ENCODE assay signal across 12 cellular contexts in the genomic region with DNA sequence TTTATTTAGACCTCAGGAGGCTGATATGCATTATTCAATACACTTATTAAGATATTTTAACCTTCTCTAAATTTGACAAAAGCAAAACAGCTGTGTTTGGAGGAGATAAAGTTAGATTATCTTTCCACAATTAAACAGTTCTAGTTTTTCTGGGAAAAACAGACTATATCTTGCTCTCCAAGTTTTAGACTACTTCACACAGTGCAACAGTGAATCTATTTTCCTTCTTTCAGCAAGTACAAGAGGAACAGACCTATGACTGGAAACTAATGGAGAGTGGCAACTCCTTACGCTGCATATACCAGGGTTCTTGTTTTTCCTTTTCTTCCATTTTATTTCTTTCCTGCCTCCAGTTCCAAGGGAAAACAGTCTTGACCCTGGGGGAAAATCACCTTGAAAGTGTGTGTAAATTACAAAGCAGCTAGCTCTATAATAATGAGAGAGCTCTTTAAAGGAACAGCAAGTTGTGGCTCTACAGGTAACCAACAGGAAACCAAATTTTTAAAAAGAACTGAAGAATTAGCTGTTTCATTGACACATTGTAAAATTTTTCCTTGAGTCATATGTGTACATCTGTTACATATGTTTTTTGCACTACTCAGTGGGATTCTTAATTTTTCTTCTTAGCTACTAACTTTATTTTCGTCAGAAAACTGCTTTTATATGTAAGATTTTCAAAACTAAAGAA.
"Had no signal": no experiment of that assay in that cellular context is flagged by ENCODE, and none has a peak within 500 bp of the region (broad histone marks: within the 10 kb centered on the region; RNA-seq: fewer than 3 reads in every experiment).

No MANE protein-coding gene starts in this region.

- H3K4me3 ChIP-seq: hepatocyte, neural progenitor cell, pancreas had no signal

- H3K9me3 ChIP-seq: pancreas had no signal

- H3K27me3 ChIP-seq: hepatocyte, neural progenitor cell, pancreas had no signal

- H3K9me3 Mint-ChIP-seq: activated naive CD4-positive, alpha-beta T cell treated with anti-CD3 and anti-CD28 coated beads, Interleukin-2, amount 50 U/mL, for 24 hours; neural progenitor cell had no signal

- DNase-seq: activated CD4-positive, alpha-beta T cell treated with anti-CD3 and anti-CD28 coated beads for 4 hours; activated effector memory CD4-positive, alpha-beta T cell treated with Interleukin-2 at 50 U/mL for 16 hours; dermis blood vessel endothelial cell; mesendoderm; pancreas; retina; stimulated activated CD4-positive, alpha-beta T cell treated with anti-CD3 and anti-CD28 coated beads, Interleukin-15, amount 100 ng/mL, for 24 hours; stimulated activated CD4-positive, alpha-beta T cell treated with anti-CD3 and anti-CD28 coated beads, Interleukin-4, amount 100 ng/mL, for 24 hours had no signal

- H3K27ac ChIP-seq: hepatocyte, neural progenitor cell, pancreas had no signal

- H3K27ac Mint-ChIP-seq: activated naive CD4-positive, alpha-beta T cell treated with anti-CD3 and anti-CD28 coated beads, Interleukin-2, amount 50 U/mL, for 24 hours; neural progenitor cell had no signal

- ATAC-seq: SK-N-SH treated with all-trans-retinoic acid at 6 μM for 48 hours had no signal

- H3K4me1 ChIP-seq: neural progenitor cell had no signal

- H3K4me3 Mint-ChIP-seq: activated naive CD4-positive, alpha-beta T cell treated with anti-CD3 and anti-CD28 coated beads, Interleukin-2, amount 50 U/mL, for 24 hours; neural progenitor cell had no signal

- H3K27me3 Mint-ChIP-seq: activated naive CD4-positive, alpha-beta T cell treated with anti-CD3 and anti-CD28 coated beads, Interleukin-2, amount 50 U/mL, for 24 hours had no signal

- H3K4me1 Mint-ChIP-seq: activated naive CD4-positive, alpha-beta T cell treated with anti-CD3 and anti-CD28 coated beads, Interleukin-2, amount 50 U/mL, for 24 hours; neural progenitor cell had no signal
